Comparison of ENCODE assay signal across 1 cellular context in genomic region chr1:1120866-1121563, GRCh38.
TF ChIP-seq lines count a peak whose summit lies in the region.

No MANE protein-coding gene starts in this region.

TF ChIP-seq in HepG2, 621 proteins besides CTCF, POLR2A, EP300 and RAD21:
- TF ChIP-seq ZMYM3 (CRISPR knock-in tag; IDR thresholded peaks at IDR 0.05) (no peak), ZNF678 (CRISPR knock-in tag; IDR thresholded peaks at IDR 0.05) (no peak), SP2 (CRISPR knock-in tag; IDR thresholded peaks at IDR 0.05) (no peak), ZNF652 (CRISPR knock-in tag; IDR thresholded peaks at IDR 0.05; ENCODE audit: borderline replicate concordance, low read depth) (no peak), CENPX (CRISPR knock-in tag; IDR thresholded peaks at IDR 0.05) (no peak), BORCS8-MEF2B (CRISPR knock-in tag; IDR thresholded peaks at IDR 0.05) (no peak), SKI (IDR thresholded peaks at IDR 0.05; ENCODE audit: partially characterized antibody) (no peak), ZSCAN5A (CRISPR knock-in tag; IDR thresholded peaks at IDR 0.05; ENCODE audit: borderline replicate concordance) (no peak), KDM3A (CRISPR knock-in tag; IDR thresholded peaks at IDR 0.05; ENCODE audit: low read depth) (no peak), SPEN (CRISPR knock-in tag; IDR thresholded peaks at IDR 0.05; ENCODE audit: low read depth) (no peak), CHD4 (IDR thresholded peaks at IDR 0.05; ENCODE audit: borderline replicate concordance, low read length) (no peak), SNAPC4 (CRISPR knock-in tag; IDR thresholded peaks at IDR 0.05) (no peak), ZEB1 (IDR thresholded peaks at IDR 0.05; ENCODE audit: insufficient replicate concordance, low read depth) (no peak), ZFP36 (IDR thresholded peaks at IDR 0.05; ENCODE audit: borderline replicate concordance, low read depth, low read length, partially characterized antibody) (no peak), ZNF569 (CRISPR knock-in tag; IDR thresholded peaks at IDR 0.05; ENCODE audit: borderline replicate concordance) (no peak)
